Comparison of ENCODE assay signal across 1 cellular context in the genomic region with DNA sequence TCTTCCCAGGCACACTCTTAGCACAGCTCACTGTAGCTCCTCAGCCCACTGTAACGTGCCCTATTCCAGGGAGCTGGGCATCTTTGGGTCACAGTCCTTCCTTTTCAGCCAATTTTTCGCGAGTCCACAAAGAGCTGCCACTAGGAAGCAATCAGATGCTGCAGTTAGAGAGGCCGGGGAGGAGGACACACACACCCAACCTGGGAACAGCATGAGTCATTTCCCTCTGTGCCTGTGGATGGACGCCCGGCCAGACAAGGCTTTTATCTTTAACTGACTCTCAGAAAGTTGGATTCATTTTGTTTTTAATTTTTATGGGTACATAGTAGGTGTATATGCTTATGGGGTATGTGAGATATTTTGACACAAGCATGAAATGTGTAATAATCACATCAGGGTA.
TF ChIP-seq lines count a peak whose summit lies in the region.

No MANE protein-coding gene starts in this region.

TF ChIP-seq in WTC11, 78 proteins besides CTCF, POLR2A, EP300 and RAD21 (continued from another document):
- TF ChIP-seq, protein P1, sequence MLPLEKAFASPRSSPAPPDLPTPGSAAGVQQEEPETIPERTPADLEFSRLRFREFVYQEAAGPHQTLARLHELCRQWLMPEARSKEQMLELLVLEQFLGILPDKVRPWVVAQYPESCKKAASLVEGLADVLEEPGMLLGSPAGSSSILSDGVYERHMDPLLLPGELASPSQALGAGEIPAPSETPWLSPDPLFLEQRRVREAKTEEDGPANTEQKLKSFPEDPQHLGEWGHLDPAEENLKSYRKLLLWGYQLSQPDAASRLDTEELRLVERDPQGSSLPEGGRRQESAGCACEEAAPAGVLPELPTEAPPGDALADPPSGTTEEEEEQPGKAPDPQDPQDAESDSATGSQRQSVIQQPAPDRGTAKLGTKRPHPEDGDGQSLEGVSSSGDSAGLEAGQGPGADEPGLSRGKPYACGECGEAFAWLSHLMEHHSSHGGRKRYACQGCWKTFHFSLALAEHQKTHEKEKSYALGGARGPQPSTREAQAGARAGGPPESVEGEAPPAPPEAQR (CRISPR knock-in tag; IDR thresholded peaks at IDR 0.05), result no peak
- TF ChIP-seq NFE2L1 (CRISPR knock-in tag; IDR thresholded peaks at IDR 0.05) (no peak), ZNF138 (CRISPR knock-in tag; conservative IDR thresholded peaks at IDR 0.05) (no peak), NFATC4 (CRISPR knock-in tag; IDR thresholded peaks at IDR 0.05) (no peak), IRF2 (CRISPR knock-in tag; IDR thresholded peaks at IDR 0.05; ENCODE audit: borderline replicate concordance, low read depth) (no peak)
